ENCODE assay signal across 8 cellular contexts in the genomic region with DNA sequence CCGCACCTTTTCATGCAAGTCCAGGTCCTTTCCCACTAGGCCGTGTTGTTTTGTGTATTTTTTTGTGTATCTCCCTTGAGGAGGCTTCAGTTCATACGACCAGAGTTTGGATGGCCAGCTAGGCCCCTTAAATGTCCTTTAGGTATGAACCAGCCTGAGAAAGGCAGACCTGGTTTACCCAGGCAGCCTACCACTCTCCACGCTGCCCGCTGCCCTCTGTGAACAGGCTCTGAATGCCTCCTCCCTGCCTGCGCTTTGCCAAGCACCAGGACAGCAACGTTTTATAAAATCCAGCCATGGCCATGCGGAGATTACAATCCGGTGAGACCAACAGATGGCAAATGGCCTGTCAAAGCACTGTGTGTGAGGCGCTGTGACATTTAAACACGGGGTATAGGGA. TPM values are rescaled to one million over a fixed set of nuclear protein-coding genes. Genes with fewer than 3 reads are reported as not detected.
A peak's percentile ranks its signal among the peaks of the same experiment; 100 is the strongest.
DNase-seq lines count a peak whose midpoint lies in the region; ATAC-seq and TF ChIP-seq lines count a peak whose summit lies in the region.

No MANE protein-coding gene starts in this region.

- H3K27me3 Mint-ChIP-seq in central memory CD8-positive, alpha-beta T cell = no peaks in the 10 kb centered on the region
- peaks cover 12% of the 10 kb centered on the region for H3K27me3 Mint-ChIP-seq in nephron (ENCODE audit: low read depth)

- TF ChIP-seq CTCF in AG10803 (conservative IDR thresholded peaks at IDR 0.05; ENCODE audit: low read length) (no peak), nephron (IDR thresholded peaks at IDR 0.05; ENCODE audit: unreplicated experiment in 3 of 3) (no peak), BE2C (IDR thresholded peaks at IDR 0.05; ENCODE audit: low read depth, low read length) (no peak)

- DNase-seq in AG10803 (ENCODE audit: low read depth) = no peak
- DNase-seq in Jurkat, Clone E6-1 (ENCODE audit: low read depth, low spot score) = no peak
- DNase-seq in central memory CD8-positive, alpha-beta T cell (ENCODE audit: low spot score in 2 of 2) = no peak
- DNase-seq in BE2C = no peak
- no peak for DNase-seq in LoVo (ENCODE audit: low spot score)
- DNase-seq in NCI-H69 (lab: John Stamatoyannopoulos, UW) = no peak
- no peak for DNase-seq in DMS53 (lab: John Stamatoyannopoulos, UW)

- no peaks in the 10 kb centered on the region for H3K36me3 ChIP-seq in BE2C

- H3K4me1 ChIP-seq in BE2C = no peaks in the 10 kb centered on the region

- H3K9me3 ChIP-seq in BE2C = no peaks in the 10 kb centered on the region

- no peak for ATAC-seq in central memory CD8-positive, alpha-beta T cell (replicated peaks; ENCODE audit: extremely low read depth, poor library complexity, severe bottlenecking)

- peak overlapping the region; percentile 77 for H3K4me3 Mint-ChIP-seq in central memory CD8-positive, alpha-beta T cell
- H3K4me3 Mint-ChIP-seq in nephron = peak overlapping the region; percentile 75 to 84 (median 83)

- peaks cover 11% of the 10 kb centered on the region for H3K36me3 Mint-ChIP-seq in central memory CD8-positive, alpha-beta T cell (ENCODE audit: insufficient read depth)
- H3K36me3 Mint-ChIP-seq in nephron (ENCODE audit: low read depth) = no peaks in the 10 kb centered on the region

- H3K27me3 ChIP-seq in BE2C = no peaks in the 10 kb centered on the region; the same call in 1 of the 2 replicates

- H3K4me3 ChIP-seq in AG10803 (ENCODE audit: low read length) (peak overlapping the region; percentile 51), BE2C (ENCODE audit: low read depth, low read length) (no peak overlapping the region)
- peak overlapping the region; percentile 36 for H3K4me3 ChIP-seq in Jurkat, Clone E6-1 (ENCODE audit: low read length)

- no peaks in the 10 kb centered on the region for H3K9me3 Mint-ChIP-seq in central memory CD8-positive, alpha-beta T cell
- peaks cover 10% of the 10 kb centered on the region for H3K9me3 Mint-ChIP-seq in nephron

- peaks cover 44% of the 10 kb centered on the region for H3K4me1 Mint-ChIP-seq in central memory CD8-positive, alpha-beta T cell
- H3K4me1 Mint-ChIP-seq in nephron = peaks cover 13% of the 10 kb centered on the region

- peak overlapping the region; percentile 91 for H3K27ac Mint-ChIP-seq in central memory CD8-positive, alpha-beta T cell (ENCODE audit: low read depth)
- peak overlapping the region in 2 of 3 experiments; percentile 25 to 41 for H3K27ac Mint-ChIP-seq in nephron

RNA-seq across cellular contexts. Expression of a gene that starts 0.6 kb away (rescaled TPM):
- polyA plus RNA-seq in Jurkat, Clone E6-1 (2012; ENCODE audit: insufficient read depth, insufficient read length) = 59.1 TPM
- 264 TPM for polyA plus RNA-seq in BE2C (2012; ENCODE audit: insufficient read depth, insufficient read length, low read depth)

RNA-seq across cellular contexts. Expression of a gene that starts 28.4 kb away (rescaled TPM):
- polyA plus RNA-seq in Jurkat, Clone E6-1 (2012; ENCODE audit: insufficient read depth, insufficient read length) = 97.7 TPM
- polyA plus RNA-seq in BE2C (2012; ENCODE audit: insufficient read depth, insufficient read length, low read depth) = 243 TPM

RNA-seq across cellular contexts. Expression of a gene that starts 28.6 kb away (rescaled TPM):
- 104 TPM for polyA plus RNA-seq in Jurkat, Clone E6-1 (2012; ENCODE audit: insufficient read depth, insufficient read length)
- polyA plus RNA-seq in BE2C (2012; ENCODE audit: insufficient read depth, insufficient read length, low read depth) = 206 TPM

RNA-seq across cellular contexts. Expression of a gene that starts 31.2 kb away (rescaled TPM):
- 25.4 TPM for polyA plus RNA-seq in Jurkat, Clone E6-1 (2012; ENCODE audit: insufficient read depth, insufficient read length)
- 71.4 TPM for polyA plus RNA-seq in BE2C (2012; ENCODE audit: insufficient read depth, insufficient read length, low read depth)

RNA-seq across cellular contexts. Expression of a gene that starts 51.7 kb away (rescaled TPM):
- not detected for polyA plus RNA-seq in Jurkat, Clone E6-1 (2012; ENCODE audit: insufficient read depth, insufficient read length)
- polyA plus RNA-seq in BE2C (2012; ENCODE audit: insufficient read depth, insufficient read length, low read depth) = 10.4 TPM
